ENCODE assay signal across 32 cellular contexts in genomic region chr12:94504386-94504785, GRCh38.
"Had no signal": no experiment of that assay in that cellular context is flagged by ENCODE, and none has a peak within 500 bp of the region (broad histone marks: within the 10 kb centered on the region; RNA-seq: fewer than 3 reads in every experiment).

No MANE protein-coding gene starts in this region.

- H2AFZ ChIP-seq: PC-9 had no signal

- H3K9me3 Mint-ChIP-seq: activated naive CD4-positive, alpha-beta T cell treated with anti-CD3 and anti-CD28 coated beads, Interleukin-2, amount 50 U/mL, for 24 hours had no signal

- H3K27ac ChIP-seq: KMS-11, PC-9, RWPE1 had no signal

- H3K27ac Mint-ChIP-seq: activated CD4-positive, alpha-beta T cell treated with anti-CD3 and anti-CD28 coated beads, Interleukin-2, amount 10 ng/mL, durations not matched to agents 24 days and 14 days; activated CD8-positive, alpha-beta T cell treated with anti-CD3 and anti-CD28 coated beads, Interleukin-2, amount 10 ng/mL, durations not matched to agents 7 days and 5 days; activated naive CD4-positive, alpha-beta T cell treated with anti-CD3 and anti-CD28 coated beads, Interleukin-2, amount 50 U/mL, for 24 hours; activated naive CD8-positive, alpha-beta T cell treated with anti-CD3 and anti-CD28 coated beads, Interleukin-2, amount 10 ng/mL, durations not matched to agents 7 days and 5 days; activated T-cell treated with anti-CD3 and anti-CD28 coated beads, Interleukin-2, amount 50 U/mL, for 24 hours; activated T-helper 2 cell treated with anti-CD3 and anti-CD28 coated beads, Interferon-gamma antibody, Interleukin-2, Interleukin-4, amounts not matched to agents 10 μg/mL and 5 μg/mL and 100 μg/mL, durations not matched to agents 14 hours and 24 hours and 36 hours; brain had no signal

- H3K9ac ChIP-seq: KMS-11 had no signal

- H3K36me3 Mint-ChIP-seq: activated naive CD8-positive, alpha-beta T cell treated with anti-CD3 and anti-CD28 coated beads, Interleukin-2, amount 10 ng/mL, durations not matched to agents 7 days and 5 days; brain had no signal

- H3K4me2 ChIP-seq: KMS-11, PC-9 had no signal

- DNase-seq: activated CD4-positive, alpha-beta T cell treated with anti-CD3 and anti-CD28 coated beads, Interleukin-2, amount 10 ng/mL, durations not matched to agents 24 days and 14 days; activated CD4-positive, alpha-beta T cell treated with anti-CD3 and anti-CD28 coated beads, Interleukin-2, amount 50 U/mL, for 4 hours; activated CD8-positive, alpha-beta T cell treated with anti-CD3 and anti-CD28 coated beads, Interleukin-2, amount 10 ng/mL, durations not matched to agents 7 days and 5 days; activated gamma-delta T cell; activated naive CD4-positive, alpha-beta T cell treated with Interleukin-2 at 50 U/mL for 16 hours; activated naive CD8-positive, alpha-beta T cell treated with anti-CD3 and anti-CD28 coated beads, Interleukin-2, amount 10 ng/mL, durations not matched to agents 7 days and 5 days; activated T-cell treated with anti-CD3 and anti-CD28 coated beads, Interleukin-2, amount 50 U/mL, for 24 hours; anterior cingulate cortex; central memory CD4-positive, alpha-beta T cell; MV-4-11; NCI-H1092; NCI-H1436 treated with DMSO at 0.1 percent for 48 hours; NCI-H1694 treated with DMSO at 0.1 percent for 48 hours; NCI-H2029; NCI-H510A; NCI-H526; NCI-H748 treated with DMSO at 0.1 percent for 48 hours; PC-9; SIG-M5; SW 1271; T-helper 1 cell; T-helper 2 cell; T1000 had no signal

- FAIRE-seq: bronchial epithelial cell, RCC 7860, TTC549 had no signal

- H3K27me3 Mint-ChIP-seq: activated naive CD4-positive, alpha-beta T cell treated with anti-CD3 and anti-CD28 coated beads, Interleukin-2, amount 50 U/mL, for 24 hours had no signal

- H3K4me1 Mint-ChIP-seq: activated naive CD4-positive, alpha-beta T cell treated with anti-CD3 and anti-CD28 coated beads, Interleukin-2, amount 50 U/mL, for 24 hours; activated naive CD8-positive, alpha-beta T cell treated with anti-CD3 and anti-CD28 coated beads, Interleukin-2, amount 10 ng/mL, durations not matched to agents 7 days and 5 days; brain had no signal

- ATAC-seq: activated CD8-positive, alpha-beta T cell treated with anti-CD3 and anti-CD28 coated beads, Interleukin-2, amount 10 ng/mL, durations not matched to agents 7 days and 5 days; Right ventricle myocardium inferior had no signal

- H3K4me3 Mint-ChIP-seq: activated CD4-positive, alpha-beta T cell treated with anti-CD3 and anti-CD28 coated beads, Interleukin-2, amount 10 ng/mL, durations not matched to agents 24 days and 14 days; activated CD8-positive, alpha-beta T cell treated with anti-CD3 and anti-CD28 coated beads, Interleukin-2, amount 10 ng/mL, durations not matched to agents 7 days and 5 days; activated naive CD4-positive, alpha-beta T cell treated with anti-CD3 and anti-CD28 coated beads, Interleukin-2, amount 50 U/mL, for 24 hours; activated naive CD8-positive, alpha-beta T cell treated with anti-CD3 and anti-CD28 coated beads, Interleukin-2, amount 10 ng/mL, durations not matched to agents 7 days and 5 days; activated T-cell treated with anti-CD3 and anti-CD28 coated beads, Interleukin-2, amount 50 U/mL, for 24 hours; brain had no signal

- H3K4me3 ChIP-seq: PC-9 had no signal
